8 cellular contexts compared by ENCODE assay signal in the genomic region with DNA sequence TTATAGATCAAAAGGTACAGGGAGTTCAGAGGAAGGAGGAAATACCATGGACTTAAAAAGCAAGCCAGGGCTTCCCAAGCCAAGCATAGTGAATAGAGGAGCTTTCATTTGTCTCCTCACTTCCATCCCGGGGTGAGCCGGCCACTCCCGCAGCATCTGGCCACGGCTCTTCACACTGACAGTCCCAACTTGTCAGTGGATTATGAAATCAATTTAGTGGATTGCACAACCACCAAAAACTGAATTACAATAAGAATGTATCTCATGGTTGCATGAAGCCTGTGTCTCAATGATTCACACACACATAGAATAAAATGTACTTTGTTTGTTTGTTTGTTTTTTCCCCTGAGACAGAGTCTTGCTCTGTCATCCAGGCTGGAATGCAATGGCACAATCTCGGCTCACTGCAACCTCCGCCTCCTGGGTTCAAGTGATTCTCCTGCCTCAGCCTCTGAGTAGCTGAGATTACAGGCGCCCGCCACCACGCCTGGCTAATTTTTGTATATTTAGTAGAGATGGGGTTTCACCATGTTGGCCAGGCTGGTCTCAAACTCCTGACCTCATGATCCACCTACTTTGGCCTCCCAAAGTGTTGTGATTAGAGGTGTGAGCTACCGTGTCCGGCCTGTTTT.
A peak's percentile ranks its signal among the peaks of the same experiment; 100 is the strongest.
DNase-seq lines count a peak whose midpoint lies in the region; FAIRE-seq and TF ChIP-seq lines count a peak whose summit lies in the region.
"Not testable (repeated sequence)": the region's sequence is repeated elsewhere in the genome, so short reads cannot be mapped to it uniquely, and the experiment has no call there.

No MANE protein-coding gene starts in this region.

- not testable (repeated sequence) for FAIRE-seq in HTR-8/SVneo (lab: Jason Lieb, UNC)

- peak overlapping the region; percentile 67 for H3K4me2 ChIP-seq in PC-9

- H3K27ac ChIP-seq in PC-9 (peak overlapping the region; percentile 63), esophagus squamous epithelium (peak overlapping the region; percentile 82 to 92 (median 90)), prostate gland (peak overlapping the region in 1 of 2 donors; percentile 23), thymus (ENCODE audit: low read depth) (peak overlapping the region; percentile 19)

- H3F3A ChIP-seq in PC-9 (ENCODE audit: insufficient read depth, low read depth): peaks cover 19% of the 10 kb centered on the region; the same call in 1 of the 2 replicates

- not testable (repeated sequence) for H3K36me3 Mint-ChIP-seq in immature natural killer cell

- not testable (repeated sequence) for TF ChIP-seq CTCF in AG10803 (conservative IDR thresholded peaks at IDR 0.05; ENCODE audit: low read length); PC-9 (conservative IDR thresholded peaks at IDR 0.05); esophagus squamous epithelium (IDR thresholded peaks at IDR 0.05); prostate gland (IDR thresholded peaks at IDR 0.05)

- H3K9me3 ChIP-seq in PC-9 (ENCODE audit: insufficient read depth, low read depth); adipocyte (ENCODE audit: control insufficient read depth, low read length); esophagus squamous epithelium; prostate gland; thymus (ENCODE audit: control insufficient read depth): not testable (repeated sequence)

- not testable (repeated sequence) for H3K9me3 Mint-ChIP-seq in immature natural killer cell

- WGBS in esophagus squamous epithelium, 2 donors: 51 to 73% methylated on average over 11 of the region's 11 CpGs
- 74% methylated on average over 11 of the region's 11 CpGs for WGBS in prostate gland
- WGBS in thymus: 96% methylated on average over 11 of the region's 11 CpGs

- H3K27me3 ChIP-seq in PC-9 (ENCODE audit: insufficient read depth, low read depth); adipocyte (replicated peaks; ENCODE audit: control insufficient read depth, insufficient read depth, low read length); esophagus squamous epithelium; prostate gland (replicated peaks; ENCODE audit: insufficient read depth); thymus (ENCODE audit: control insufficient read depth, insufficient read depth): not testable (repeated sequence)

- BruUV-seq in PC-9 (replicated peaks; lab: Mats Ljungman, UMichigan): not testable (repeated sequence)

- not testable (repeated sequence) for H3K4me3 ChIP-seq in AG10803 (ENCODE audit: low read length); PC-9; esophagus squamous epithelium; prostate gland; thymus (ENCODE audit: low read length)
- peak overlapping the region; percentile 16 for H3K4me3 ChIP-seq in adipocyte (ENCODE audit: low read length)

- H3K27me3 Mint-ChIP-seq in immature natural killer cell (ENCODE audit: low read depth in 3 of 3): not testable (repeated sequence)

- not testable (repeated sequence) for H3K9me2 ChIP-seq in PC-9 (ENCODE audit: insufficient read depth)

- not testable (repeated sequence) for H2AFZ ChIP-seq in PC-9

- H3K4me1 ChIP-seq in PC-9 (replicated peaks; ENCODE audit: insufficient read depth) (peaks cover 27% of the 10 kb centered on the region), adipocyte (ENCODE audit: control insufficient read depth, insufficient read depth, low read length) (peaks cover 30% of the 10 kb centered on the region), esophagus squamous epithelium (peaks cover 27 to 69% (median 43%) of the 10 kb centered on the region in 3 donors)
- H3K4me1 ChIP-seq in prostate gland (replicated peaks); thymus (ENCODE audit: control insufficient read depth, insufficient read depth, low read length): not testable (repeated sequence)

- H3K79me2 ChIP-seq in PC-9 (ENCODE audit: low read depth): not testable (repeated sequence)

- peak overlapping the region in 3 of 5 donors; percentile 15 to 69 (median 41) for H3K4me3 Mint-ChIP-seq in immature natural killer cell

- not testable (repeated sequence) for H3K36me3 ChIP-seq in PC-9 (ENCODE audit: low read depth); adipocyte (ENCODE audit: control insufficient read depth, insufficient read depth, low read length, severe bottlenecking); prostate gland; thymus (ENCODE audit: control insufficient read depth, insufficient read depth)
- peaks cover 0 to 11% (median 0%) of the 10 kb centered on the region in 3 donors for H3K36me3 ChIP-seq in esophagus squamous epithelium

- peak overlapping the region; percentile 61 for H3K9ac ChIP-seq in adipocyte (ENCODE audit: low read length)

- CTCF ChIA-PET in PC-9 (lab: Charles Lee): not testable (repeated sequence)

- DNase-seq in AG10803 (ENCODE audit: low read depth): peak; percentile 96
- DNase-seq in HTR-8/SVneo (ENCODE audit: insufficient read length, low spot score): peak; percentile 29
- peak in 1 of 2 experiments; percentile 89 for DNase-seq in PC-9
- DNase-seq in adipocyte (ENCODE audit: low read depth): peak; percentile 94
- DNase-seq in esophagus squamous epithelium (lab: John Stamatoyannopoulos, UW); immature natural killer cell: not testable (repeated sequence)
- DNase-seq in prostate gland (ENCODE audit: low spot score): peak; percentile 41

- H4K20me1 ChIP-seq in PC-9 (ENCODE audit: insufficient read depth): not testable (repeated sequence)

- POLR2A ChIA-PET in PC-9 (lab: Charles Lee; ENCODE audit: unreplicated experiment): interaction anchor here (0.6 kb wide), 1 partner anchor 10 kb away, joined by 4 read pairs; no protein-coding TSS in a partner anchor

- H3K27ac Mint-ChIP-seq in immature natural killer cell: peak overlapping the region in 5 of 6 donors; percentile 9 to 83 (median 45)

- not testable (repeated sequence) for TF ChIP-seq POLR2A in esophagus squamous epithelium (IDR thresholded peaks at IDR 0.05); prostate gland (IDR thresholded peaks at IDR 0.05)

- intact Hi-C loops in PC-9 (cut with micrococcal nuclease; ENCODE audit: unreplicated experiment): loop anchor here (1.0 kb wide), 1 partner anchor 369 kb away; no protein-coding TSS in a partner anchor
- intact Hi-C loops in esophagus squamous epithelium (cut with DNase I); prostate gland (cut with DNase I): not testable (repeated sequence)

- H3K4me1 Mint-ChIP-seq in immature natural killer cell: peaks cover 21 to 28% of the 10 kb centered on the region in 2 donors
